ENCODE assay signal across 23 cellular contexts in the genomic region with DNA sequence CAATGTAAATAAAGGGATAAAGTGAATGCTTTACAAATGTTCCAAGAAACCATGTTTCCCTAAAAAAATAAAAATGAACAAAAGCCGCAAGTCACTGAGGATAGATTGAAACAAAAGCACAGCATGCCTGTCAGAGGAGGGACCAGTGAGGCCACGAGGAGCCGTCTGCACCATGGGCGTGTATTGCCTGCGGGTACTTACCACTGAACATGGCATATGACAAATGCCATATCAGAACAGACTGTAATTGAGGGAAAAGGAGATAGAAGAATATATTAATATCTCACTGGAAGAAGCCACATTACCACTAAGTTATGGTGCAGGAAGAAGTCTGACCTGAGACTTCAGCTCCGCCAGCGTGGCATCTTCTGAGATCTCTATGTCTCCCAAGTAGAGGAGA.
"Had no signal": no experiment of that assay in that cellular context is flagged by ENCODE, and none has a peak within 500 bp of the region (broad histone marks: within the 10 kb centered on the region; RNA-seq: fewer than 3 reads in every experiment).

No MANE protein-coding gene starts in this region.

- H3K4me3 ChIP-seq: colonic mucosa, esophagus muscularis mucosa, thyroid gland had no signal

- H3K27me3 Mint-ChIP-seq: naive thymus-derived CD8-positive, alpha-beta T cell; stimulated activated naive CD8-positive, alpha-beta T cell treated with anti-CD3 and anti-CD28 coated beads, Interleukin-15, Interleukin-2, amounts not matched to agents 100 ng/mL and 50 ng/mL, for 24 hours had no signal

- DNase-seq: activated CD4-positive, alpha-beta T cell treated with anti-CD3 and anti-CD28 coated beads for 4 hours; activated CD4-positive, alpha-beta T cell treated with anti-CD3 and anti-CD28 coated beads, Interleukin-2, amount 50 U/mL, for 4 hours; activated naive CD4-positive, alpha-beta T cell; activated T-cell treated with anti-CD3 and anti-CD28 coated beads for 4 hours; activated T-cell treated with anti-CD3 and anti-CD28 coated beads, Interleukin-2, amount 50 U/mL, for 72 hours; colonic mucosa; effector CD8-positive, alpha-beta T cell; glutamatergic neuron; midbrain; naive thymus-derived CD8-positive, alpha-beta T cell; nucleus accumbens; right cardiac atrium; stimulated activated CD4-positive, alpha-beta T cell treated with anti-CD3 and anti-CD28 coated beads, Interleukin-2, amount 100 ng/mL, for 48 hours; SW 1271; T-helper 9 cell; thyroid gland had no signal

- H3K27me3 ChIP-seq: colonic mucosa, esophagus muscularis mucosa, thyroid gland had no signal

- H3K27ac ChIP-seq: colonic mucosa, esophagus muscularis mucosa, parathyroid adenoma, thyroid gland, VCaP had no signal

- H3K36me3 Mint-ChIP-seq: activated naive CD4-positive, alpha-beta T cell treated with anti-CD3 and anti-CD28 coated beads, Interleukin-2, amount 50 U/mL, for 72 hours had no signal

- H3K4me3 Mint-ChIP-seq: activated T-cell treated with anti-CD3 and anti-CD28 coated beads, Interleukin-2, amount 50 U/mL, for 72 hours; naive thymus-derived CD8-positive, alpha-beta T cell; neural crest cell; stimulated activated naive CD8-positive, alpha-beta T cell treated with anti-CD3 and anti-CD28 coated beads, Interleukin-15, Interleukin-2, amounts not matched to agents 100 ng/mL and 50 ng/mL, for 24 hours; T-helper 1 cell treated with Interleukin-12 subunit alpha and Interleukin-12 subunit beta and Interleukin-4 antibody, amounts not matched to agents 30 μg/mL and 1 μg/mL, for 36 hours had no signal

- H3K9me3 Mint-ChIP-seq: activated naive CD4-positive, alpha-beta T cell treated with anti-CD3 and anti-CD28 coated beads, Interleukin-2, amount 50 U/mL, for 72 hours; activated T-cell treated with anti-CD3 and anti-CD28 coated beads, Interleukin-2, amount 50 U/mL, for 72 hours; naive thymus-derived CD8-positive, alpha-beta T cell; neural crest cell; stimulated activated naive CD8-positive, alpha-beta T cell treated with anti-CD3 and anti-CD28 coated beads, Interleukin-15, Interleukin-2, amounts not matched to agents 100 ng/mL and 50 ng/mL, for 24 hours; T-helper 1 cell treated with Interleukin-12 subunit alpha and Interleukin-12 subunit beta and Interleukin-4 antibody, amounts not matched to agents 30 μg/mL and 1 μg/mL, for 36 hours had no signal

- H3K4me1 ChIP-seq: colonic mucosa, parathyroid adenoma had no signal

- ATAC-seq: activated naive CD4-positive, alpha-beta T cell treated with anti-CD3 and anti-CD28 coated beads, Interleukin-2, amount 50 U/mL, for 72 hours; activated T-cell treated with anti-CD3 and anti-CD28 coated beads, Interleukin-2, amount 50 U/mL, for 72 hours; naive thymus-derived CD8-positive, alpha-beta T cell; right cardiac atrium had no signal

- H3K27ac Mint-ChIP-seq: naive thymus-derived CD8-positive, alpha-beta T cell; stimulated activated naive CD8-positive, alpha-beta T cell treated with anti-CD3 and anti-CD28 coated beads, Interleukin-15, Interleukin-2, amounts not matched to agents 100 ng/mL and 50 ng/mL, for 24 hours; T-helper 1 cell treated with Interleukin-12 subunit alpha and Interleukin-12 subunit beta and Interleukin-4 antibody, amounts not matched to agents 30 μg/mL and 1 μg/mL, for 36 hours had no signal

- H3K9me3 ChIP-seq: colonic mucosa, esophagus muscularis mucosa, thyroid gland had no signal
